16 cellular contexts compared by ENCODE assay signal in the genomic region with DNA sequence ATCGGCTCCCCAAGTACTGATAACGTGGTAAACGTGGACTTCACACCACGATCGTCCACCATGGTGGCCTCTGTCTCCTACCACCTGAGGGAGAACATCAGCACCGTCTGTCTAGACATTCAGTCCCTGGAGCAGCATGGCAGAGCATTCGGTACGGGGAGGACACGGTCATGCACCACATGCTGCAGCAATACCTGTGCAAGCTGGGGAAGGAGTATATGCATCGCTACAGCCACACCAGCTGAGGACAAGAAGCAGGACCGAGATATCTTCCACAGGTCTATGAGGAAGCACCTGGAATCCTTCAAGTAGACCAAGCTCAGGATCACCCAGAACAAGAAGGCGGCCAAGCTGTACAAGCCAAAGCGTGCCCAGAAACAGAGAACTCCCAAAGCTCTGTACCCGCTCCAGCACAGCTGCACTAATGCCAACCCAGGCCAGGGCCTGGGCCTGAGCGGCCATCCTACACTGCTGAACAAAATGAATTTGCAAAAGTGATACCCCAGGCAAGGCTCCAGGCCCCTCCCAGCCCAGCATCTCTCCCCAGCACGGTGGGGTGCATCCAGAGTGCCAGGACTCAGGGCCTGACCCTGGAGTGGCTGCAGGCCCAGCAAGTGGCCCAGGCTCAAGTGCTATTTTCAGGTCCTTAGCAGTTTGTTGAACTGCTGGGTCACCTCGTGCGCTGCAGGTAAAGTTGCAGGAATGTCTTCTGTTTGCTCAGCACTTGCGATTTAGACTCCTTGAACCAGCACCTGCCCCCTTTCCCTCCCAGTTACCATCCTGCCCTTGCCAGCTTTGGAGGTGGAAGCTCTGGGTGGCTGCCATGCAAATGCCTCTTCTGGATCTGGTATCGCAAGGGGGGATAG.
DNase-seq lines count a peak whose midpoint lies in the region; ATAC-seq and TF ChIP-seq lines count a peak whose summit lies in the region.
"Had no signal": no experiment of that assay in that cellular context is flagged by ENCODE, and none has a peak within 500 bp of the region (broad histone marks: within the 10 kb centered on the region; RNA-seq: fewer than 3 reads in every experiment).

No MANE protein-coding gene starts in this region.

- no peaks in the 10 kb centered on the region for H3K27me3 ChIP-seq in esophagus muscularis mucosa

- CTCF ChIA-PET in HEK293T (lab: Yijun Ruan, JAX) = interaction anchor here (0.6 kb wide), 1 partner anchor 13 kb away, joined by 3 read pairs; no protein-coding TSS in a partner anchor

- in situ Hi-C loops in GM13977 (cut with MboI; ENCODE audit: low pct_unique_long_range_greater_than_20kb, low sequenced_read_pairs, unreplicated experiment) = no loop called here

- TF ChIP-seq EP300 in esophagus muscularis mucosa (IDR thresholded peaks at IDR 0.05) = no peak

- DNase-seq in AG20443 (ENCODE audit: low spot score) = peak; percentile 3
- DNase-seq in HEK293T (ENCODE audit: extremely low spot score) = peak; percentile 3
- DNase-seq in esophagus muscularis mucosa (ENCODE audit: extremely low spot score) = peak; percentile 81
- DNase-seq in sciatic nerve (ENCODE audit: low spot score) = peak; percentile 46
- DNase-seq in NK-92 treated with Interleukin-12 subunit alpha and Interleukin-12 subunit beta, amount 100 ng/mL, for 24 hours (lab: John Stamatoyannopoulos, UW) = no peak
- no peak for DNase-seq in stimulated activated CD4-positive, alpha-beta T cell treated with anti-CD3 and anti-CD28 coated beads, Interleukin-12 subunit alpha, Interleukin-12 subunit beta, amount 100 ng/mL, for 4 hours
- DNase-seq in GM13977 (ENCODE audit: low spot score) = no peak
- DNase-seq in effector CD8-positive, alpha-beta T cell (lab: John Stamatoyannopoulos, UW) = no peak
- DNase-seq: AML-193, Caco-2, IMR-90, NCI-H1436 treated with DMSO at 0.1 percent for 48 hours, NCI-H2081, NCI-H2227 treated with DMSO at 0.1 percent for 48 hours, NCI-H526, PC-9 had no signal

- 95% methylated on average over 17 of the region's 20 CpGs for WGBS in esophagus muscularis mucosa

- POLR2A ChIA-PET in HEK293T (lab: Yijun Ruan, JAX) = no interaction called here

- no peak overlapping the region for H3K4me3 ChIP-seq in esophagus muscularis mucosa
- H3K4me3 ChIP-seq: PC-9 had no signal

- intact Hi-C loops in esophagus muscularis mucosa (cut with DNase I) = no loop called here
- intact Hi-C loops in sciatic nerve (cut with DNase I) = no loop called here

- no peaks in the 10 kb centered on the region for H3K9me3 ChIP-seq in esophagus muscularis mucosa
- H3K9me3 ChIP-seq: Caco-2 had no signal

- H3K36me3 ChIP-seq in esophagus muscularis mucosa = no peaks in the 10 kb centered on the region

- no peak overlapping the region for H3K27ac ChIP-seq in esophagus muscularis mucosa (replicated peaks in 1 of 4)
- H3K27ac ChIP-seq: PC-9 had no signal

- no peaks in the 10 kb centered on the region for H3K4me1 ChIP-seq in esophagus muscularis mucosa
- H3K4me1 ChIP-seq: Caco-2 had no signal

- no peak for TF ChIP-seq POLR2A in esophagus muscularis mucosa (IDR thresholded peaks at IDR 0.05; ENCODE audit: low read depth)

- no peak for ATAC-seq in sciatic nerve

- TF ChIP-seq CTCF in esophagus muscularis mucosa (IDR thresholded peaks at IDR 0.05) = no peak
- no peak for TF ChIP-seq CTCF in GM13977 (IDR thresholded peaks at IDR 0.05; ENCODE audit: extremely low read depth, insufficient read depth, missing control alignments)

TF ChIP-seq in HEK293T, 16 proteins besides CTCF, POLR2A, EP300 and RAD21:
- no peak for TF ChIP-seq FOXK2 (IDR thresholded peaks at IDR 0.05)
- TF ChIP-seq SP1 (IDR thresholded peaks at IDR 0.05) = no peak
- TF ChIP-seq BHLHE40 (IDR thresholded peaks at IDR 0.05; ENCODE audit: borderline replicate concordance) = no peak
- no peak for TF ChIP-seq ELF4 (IDR thresholded peaks at IDR 0.05)
- no peak for TF ChIP-seq HDGF (IDR thresholded peaks at IDR 0.05; ENCODE audit: borderline replicate concordance)
- no peak for TF ChIP-seq SUZ12 (IDR thresholded peaks at IDR 0.05)
- no peak for TF ChIP-seq CTBP1 (IDR thresholded peaks at IDR 0.05; ENCODE audit: borderline replicate concordance)
- no peak for TF ChIP-seq NFRKB (IDR thresholded peaks at IDR 0.05)
- TF ChIP-seq ARNT (IDR thresholded peaks at IDR 0.05) = no peak
- no peak for TF ChIP-seq ZNF384 (IDR thresholded peaks at IDR 0.05)
- TF ChIP-seq, protein P1, sequence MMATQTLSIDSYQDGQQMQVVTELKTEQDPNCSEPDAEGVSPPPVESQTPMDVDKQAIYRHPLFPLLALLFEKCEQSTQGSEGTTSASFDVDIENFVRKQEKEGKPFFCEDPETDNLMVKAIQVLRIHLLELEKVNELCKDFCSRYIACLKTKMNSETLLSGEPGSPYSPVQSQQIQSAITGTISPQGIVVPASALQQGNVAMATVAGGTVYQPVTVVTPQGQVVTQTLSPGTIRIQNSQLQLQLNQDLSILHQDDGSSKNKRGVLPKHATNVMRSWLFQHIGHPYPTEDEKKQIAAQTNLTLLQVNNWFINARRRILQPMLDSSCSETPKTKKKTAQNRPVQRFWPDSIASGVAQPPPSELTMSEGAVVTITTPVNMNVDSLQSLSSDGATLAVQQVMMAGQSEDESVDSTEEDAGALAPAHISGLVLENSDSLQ (IDR thresholded peaks at IDR 0.05) = no peak
- TF ChIP-seq FOXA1 (IDR thresholded peaks at IDR 0.05) = no peak

Comparison
In these comparisons a context has a peak if more than half of its experiments do, and no peak if none do; other contexts are left out.
1. DNase-seq: peak in AG20443 (single experiment), HEK293T (single experiment), esophagus muscularis mucosa (single experiment) and sciatic nerve (single experiment); none in NK-92 treated with Interleukin-12 subunit alpha and Interleukin-12 subunit beta, amount 100 ng/mL, for 24 hours (single experiment), stimulated activated CD4-positive, alpha-beta T cell treated with anti-CD3 and anti-CD28 coated beads, Interleukin-12 subunit alpha, Interleukin-12 subunit beta, amount 100 ng/mL, for 4 hours (single experiment), GM13977 (single experiment) and effector CD8-positive, alpha-beta T cell (single experiment).